In the genomic region with DNA sequence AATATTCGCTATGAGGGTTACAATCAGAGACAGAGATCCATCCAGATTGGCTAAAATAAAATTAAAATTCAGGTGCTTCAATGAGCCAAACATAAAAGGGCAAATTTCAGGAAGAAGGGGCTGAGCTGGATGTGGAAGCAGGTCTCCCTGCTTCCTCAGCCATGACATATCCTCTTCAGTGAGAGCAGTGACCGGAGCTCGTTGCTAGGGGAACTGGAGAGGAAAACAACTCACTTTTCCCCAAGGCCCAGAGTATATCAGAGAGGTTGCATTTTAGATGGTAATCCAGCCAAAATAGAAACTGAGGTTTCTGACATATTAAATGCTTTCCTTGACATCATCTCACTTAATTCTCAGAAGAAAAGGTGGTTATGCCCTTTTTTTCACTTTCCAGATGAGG, we compare ENCODE assay signal across 15 cellular contexts.
DNase-seq lines count a peak whose midpoint lies in the region; ATAC-seq lines count a peak whose summit lies in the region.
"Had no signal": no experiment of that assay in that cellular context is flagged by ENCODE, and none has a peak within 500 bp of the region (broad histone marks: within the 10 kb centered on the region; RNA-seq: fewer than 3 reads in every experiment).

No MANE protein-coding gene starts in this region.

- no peaks in the 10 kb centered on the region for H3K4me1 Mint-ChIP-seq in stimulated activated naive CD8-positive, alpha-beta T cell treated with anti-CD3 and anti-CD28 coated beads, Interleukin-15, amount 100 ng/mL, for 72 hours

- DNase-seq in NCI-H510A treated with DMSO at 0.1 percent for 48 hours (lab: John Stamatoyannopoulos, UW): peak; percentile 30
- DNase-seq in NCI-H510A (lab: John Stamatoyannopoulos, UW): no peak
- DNase-seq in stimulated activated naive CD8-positive, alpha-beta T cell treated with anti-CD3 and anti-CD28 coated beads, Interleukin-15, amount 100 ng/mL, for 72 hours: no peak
- DNase-seq in stimulated activated naive CD8-positive, alpha-beta T cell treated with anti-CD3 and anti-CD28 coated beads, Interleukin-15, Interleukin-2, amounts not matched to agents 100 U/mL and 50 U/mL, for 24 hours: no peak
- DNase-seq in left kidney (ENCODE audit: low read depth, low spot score): peak; percentile 82
- DNase-seq in NCI-H82 treated with DMSO at 0.1 percent for 48 hours (lab: John Stamatoyannopoulos, UW; ENCODE audit: unreplicated experiment): no peak
- no peak for DNase-seq in AG08396 (ENCODE audit: low spot score)
- DNase-seq: AML-193; C1 segment of cervical spinal cord; CD4-positive, alpha-beta T cell; DMS79; GM23248 had no signal

- peak; percentile 48 for ATAC-seq in stimulated activated naive CD8-positive, alpha-beta T cell treated with anti-CD3 and anti-CD28 coated beads, Interleukin-15, amount 100 ng/mL, for 72 hours
- no peak for ATAC-seq in stimulated activated naive CD8-positive, alpha-beta T cell treated with anti-CD3 and anti-CD28 coated beads, Interleukin-15, Interleukin-2, amounts not matched to agents 100 U/mL and 50 U/mL, for 24 hours
- ATAC-seq in HG03280 (IDR thresholded peaks at IDR 0.05; ENCODE audit: unreplicated experiment): no peak
- ATAC-seq: GM12878, HCT116 had no signal

- H3K9me3 Mint-ChIP-seq in stimulated activated naive CD8-positive, alpha-beta T cell treated with anti-CD3 and anti-CD28 coated beads, Interleukin-15, amount 100 ng/mL, for 72 hours: peaks cover 0 to 6% of the 10 kb centered on the region in 2 donors
- H3K9me3 Mint-ChIP-seq: CD4-positive, alpha-beta T cell had no signal

- H3K27ac Mint-ChIP-seq in stimulated activated naive CD8-positive, alpha-beta T cell treated with anti-CD3 and anti-CD28 coated beads, Interleukin-15, amount 100 ng/mL, for 72 hours: peak overlapping the region in 1 of 2 donors; percentile 40
- H3K27ac Mint-ChIP-seq: CD4-positive, alpha-beta T cell had no signal

- H3K4me3 Mint-ChIP-seq in stimulated activated naive CD8-positive, alpha-beta T cell treated with anti-CD3 and anti-CD28 coated beads, Interleukin-15, amount 100 ng/mL, for 72 hours: no peak overlapping the region
- H3K4me3 Mint-ChIP-seq: CD4-positive, alpha-beta T cell had no signal

- H3K27me3 Mint-ChIP-seq in stimulated activated naive CD8-positive, alpha-beta T cell treated with anti-CD3 and anti-CD28 coated beads, Interleukin-15, amount 100 ng/mL, for 72 hours: peaks cover 15% of the 10 kb centered on the region

Comparison
In these comparisons a context has a peak if more than half of its experiments do, and no peak if none do; other contexts are left out.
1. DNase-seq: peak in NCI-H510A treated with DMSO at 0.1 percent for 48 hours (single experiment) and left kidney (single experiment); none in NCI-H510A (single experiment), stimulated activated naive CD8-positive, alpha-beta T cell treated with anti-CD3 and anti-CD28 coated beads, Interleukin-15, amount 100 ng/mL, for 72 hours (0 of 2), stimulated activated naive CD8-positive, alpha-beta T cell treated with anti-CD3 and anti-CD28 coated beads, Interleukin-15, Interleukin-2, amounts not matched to agents 100 U/mL and 50 U/mL, for 24 hours (single experiment), NCI-H82 treated with DMSO at 0.1 percent for 48 hours (single experiment) and AG08396 (single experiment).